ENCODE assay signal across 2 cellular contexts in the genomic region with DNA sequence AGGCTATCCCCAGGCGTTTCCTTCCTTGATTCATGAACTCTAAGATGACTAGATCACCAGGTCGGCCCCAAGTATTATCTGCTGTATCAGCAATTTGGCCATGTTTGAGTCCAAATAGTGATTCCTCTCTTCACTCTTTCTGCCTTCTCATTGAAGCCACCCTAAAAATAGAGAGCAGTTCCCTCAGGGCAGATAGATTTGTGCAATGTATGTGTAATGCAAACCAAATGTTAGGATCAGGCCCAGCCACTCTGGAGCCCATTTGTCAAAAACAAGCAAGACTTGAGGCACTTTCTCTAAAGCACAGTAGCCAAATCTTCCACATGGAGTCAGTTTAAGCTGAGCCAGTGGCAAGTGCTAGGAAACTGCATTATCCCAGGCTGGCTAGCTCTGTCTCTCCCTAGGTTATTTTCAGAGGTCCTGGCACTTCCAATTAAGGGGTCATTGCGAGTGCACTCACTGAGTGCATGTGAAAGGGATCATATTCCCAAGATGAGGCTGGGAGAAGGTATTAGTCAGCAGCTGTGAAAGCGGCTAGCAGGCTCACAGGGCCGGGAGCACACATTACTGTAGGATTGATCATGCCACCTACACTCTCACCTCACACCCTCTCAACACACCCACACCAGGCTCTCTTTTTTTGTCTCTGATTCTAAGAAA.
A peak's percentile ranks its signal among the peaks of the same experiment; 100 is the strongest.
TF ChIP-seq lines count a peak whose summit lies in the region.

No MANE protein-coding gene starts in this region.

TF ChIP-seq in HCT116, 20 proteins besides CTCF, POLR2A, EP300 and RAD21 (continued from another document):
- TF ChIP-seq CEBPB (IDR thresholded peaks at IDR 0.05; ENCODE audit: low read depth): 0 out of 2 replicates have a peak, but pooled peaks have one; percentile 10
- TF ChIP-seq, protein P1, sequence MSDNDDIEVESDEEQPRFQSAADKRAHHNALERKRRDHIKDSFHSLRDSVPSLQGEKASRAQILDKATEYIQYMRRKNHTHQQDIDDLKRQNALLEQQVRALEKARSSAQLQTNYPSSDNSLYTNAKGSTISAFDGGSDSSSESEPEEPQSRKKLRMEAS (IDR thresholded peaks at IDR 0.05): peak; percentile 66
- TF ChIP-seq EGR1 (IDR thresholded peaks at IDR 0.05; ENCODE audit: low read depth): peak; percentile 92
- peak; percentile 65 for TF ChIP-seq FOSL1 (IDR thresholded peaks at IDR 0.05; ENCODE audit: low read depth)
- TF ChIP-seq SIN3A (IDR thresholded peaks at IDR 0.05; ENCODE audit: low read depth): no peak
- TF ChIP-seq, protein P2, sequence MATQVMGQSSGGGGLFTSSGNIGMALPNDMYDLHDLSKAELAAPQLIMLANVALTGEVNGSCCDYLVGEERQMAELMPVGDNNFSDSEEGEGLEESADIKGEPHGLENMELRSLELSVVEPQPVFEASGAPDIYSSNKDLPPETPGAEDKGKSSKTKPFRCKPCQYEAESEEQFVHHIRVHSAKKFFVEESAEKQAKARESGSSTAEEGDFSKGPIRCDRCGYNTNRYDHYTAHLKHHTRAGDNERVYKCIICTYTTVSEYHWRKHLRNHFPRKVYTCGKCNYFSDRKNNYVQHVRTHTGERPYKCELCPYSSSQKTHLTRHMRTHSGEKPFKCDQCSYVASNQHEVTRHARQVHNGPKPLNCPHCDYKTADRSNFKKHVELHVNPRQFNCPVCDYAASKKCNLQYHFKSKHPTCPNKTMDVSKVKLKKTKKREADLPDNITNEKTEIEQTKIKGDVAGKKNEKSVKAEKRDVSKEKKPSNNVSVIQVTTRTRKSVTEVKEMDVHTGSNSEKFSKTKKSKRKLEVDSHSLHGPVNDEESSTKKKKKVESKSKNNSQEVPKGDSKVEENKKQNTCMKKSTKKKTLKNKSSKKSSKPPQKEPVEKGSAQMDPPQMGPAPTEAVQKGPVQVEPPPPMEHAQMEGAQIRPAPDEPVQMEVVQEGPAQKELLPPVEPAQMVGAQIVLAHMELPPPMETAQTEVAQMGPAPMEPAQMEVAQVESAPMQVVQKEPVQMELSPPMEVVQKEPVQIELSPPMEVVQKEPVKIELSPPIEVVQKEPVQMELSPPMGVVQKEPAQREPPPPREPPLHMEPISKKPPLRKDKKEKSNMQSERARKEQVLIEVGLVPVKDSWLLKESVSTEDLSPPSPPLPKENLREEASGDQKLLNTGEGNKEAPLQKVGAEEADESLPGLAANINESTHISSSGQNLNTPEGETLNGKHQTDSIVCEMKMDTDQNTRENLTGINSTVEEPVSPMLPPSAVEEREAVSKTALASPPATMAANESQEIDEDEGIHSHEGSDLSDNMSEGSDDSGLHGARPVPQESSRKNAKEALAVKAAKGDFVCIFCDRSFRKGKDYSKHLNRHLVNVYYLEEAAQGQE (IDR thresholded peaks at IDR 0.05; ENCODE audit: low read depth): no peak
- peak; percentile 74 for TF ChIP-seq SP1 (IDR thresholded peaks at IDR 0.05; ENCODE audit: low read depth)
- no peak for TF ChIP-seq ZFX (IDR thresholded peaks at IDR 0.05)
- TF ChIP-seq EZH2 (IDR thresholded peaks at IDR 0.05): no peak
- TF ChIP-seq POLR2AphosphoS5 (IDR thresholded peaks at IDR 0.05; ENCODE audit: low read depth, low read length): 0 out of 2 replicates have a peak, but pooled peaks have one; percentile 41
- no peak for TF ChIP-seq ZNF274 (IDR thresholded peaks at IDR 0.05; ENCODE audit: low read depth, low read length)
- peak; percentile 49 for TF ChIP-seq JUND (IDR thresholded peaks at IDR 0.05)
- no peak for TF ChIP-seq ELF1 (IDR thresholded peaks at IDR 0.05; ENCODE audit: borderline replicate concordance, low read depth)
- TF ChIP-seq SRF (IDR thresholded peaks at IDR 0.05; ENCODE audit: low read depth): 0 out of 2 replicates have a peak, but pooled peaks have one; percentile 61
- TF ChIP-seq, protein P3, sequence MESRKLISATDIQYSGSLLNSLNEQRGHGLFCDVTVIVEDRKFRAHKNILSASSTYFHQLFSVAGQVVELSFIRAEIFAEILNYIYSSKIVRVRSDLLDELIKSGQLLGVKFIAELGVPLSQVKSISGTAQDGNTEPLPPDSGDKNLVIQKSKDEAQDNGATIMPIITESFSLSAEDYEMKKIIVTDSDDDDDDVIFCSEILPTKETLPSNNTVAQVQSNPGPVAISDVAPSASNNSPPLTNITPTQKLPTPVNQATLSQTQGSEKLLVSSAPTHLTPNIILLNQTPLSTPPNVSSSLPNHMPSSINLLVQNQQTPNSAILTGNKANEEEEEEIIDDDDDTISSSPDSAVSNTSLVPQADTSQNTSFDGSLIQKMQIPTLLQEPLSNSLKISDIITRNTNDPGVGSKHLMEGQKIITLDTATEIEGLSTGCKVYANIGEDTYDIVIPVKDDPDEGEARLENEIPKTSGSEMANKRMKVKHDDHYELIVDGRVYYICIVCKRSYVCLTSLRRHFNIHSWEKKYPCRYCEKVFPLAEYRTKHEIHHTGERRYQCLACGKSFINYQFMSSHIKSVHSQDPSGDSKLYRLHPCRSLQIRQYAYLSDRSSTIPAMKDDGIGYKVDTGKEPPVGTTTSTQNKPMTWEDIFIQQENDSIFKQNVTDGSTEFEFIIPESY (IDR thresholded peaks at IDR 0.05; ENCODE audit: extremely low read depth, insufficient replicate concordance, low read length): peak; percentile 37
- TF ChIP-seq TCF7L2 (IDR thresholded peaks at IDR 0.05; ENCODE audit: borderline replicate concordance, extremely low read depth, insufficient read depth, insufficient read length): no peak

TF ChIP-seq in SK-N-SH, 30 proteins besides CTCF, POLR2A, EP300 and RAD21 (continued from another document):
- TF ChIP-seq, protein P4, sequence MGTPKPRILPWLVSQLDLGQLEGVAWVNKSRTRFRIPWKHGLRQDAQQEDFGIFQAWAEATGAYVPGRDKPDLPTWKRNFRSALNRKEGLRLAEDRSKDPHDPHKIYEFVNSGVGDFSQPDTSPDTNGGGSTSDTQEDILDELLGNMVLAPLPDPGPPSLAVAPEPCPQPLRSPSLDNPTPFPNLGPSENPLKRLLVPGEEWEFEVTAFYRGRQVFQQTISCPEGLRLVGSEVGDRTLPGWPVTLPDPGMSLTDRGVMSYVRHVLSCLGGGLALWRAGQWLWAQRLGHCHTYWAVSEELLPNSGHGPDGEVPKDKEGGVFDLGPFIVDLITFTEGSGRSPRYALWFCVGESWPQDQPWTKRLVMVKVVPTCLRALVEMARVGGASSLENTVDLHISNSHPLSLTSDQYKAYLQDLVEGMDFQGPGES (IDR thresholded peaks at IDR 0.05; ENCODE audit: low read depth, low read length): no peak
- TF ChIP-seq SIN3A (IDR thresholded peaks at IDR 0.05; ENCODE audit: borderline replicate concordance, low read depth, low read length) (no peak), GATA2 (CRISPR knock-in tag; IDR thresholded peaks at IDR 0.05) (peak; percentile 56; the same call in 1 of the 2 replicates), NFIC (IDR thresholded peaks at IDR 0.05; ENCODE audit: borderline replicate concordance) (peak; percentile 55; the same call in 1 of the 2 replicates), MXI1 (IDR thresholded peaks at IDR 0.05; ENCODE audit: low read depth, low read length) (peak; percentile 65), FOXJ3 (CRISPR knock-in tag; IDR thresholded peaks at IDR 0.05) (no peak), MEF2A (IDR thresholded peaks at IDR 0.05; ENCODE audit: borderline replicate concordance, low read depth) (peak; percentile 59; the same call in 1 of the 2 replicates), TCF12 (IDR thresholded peaks at IDR 0.05) (peak; percentile 80), FOXM1 (IDR thresholded peaks at IDR 0.05; ENCODE audit: low read depth) (no peak), RCOR1 (IDR thresholded peaks at IDR 0.05; ENCODE audit: low read length) (peak; percentile 68; the same call in 1 of the 2 replicates), GABPA (IDR thresholded peaks at IDR 0.05; ENCODE audit: low read depth) (no peak), TAF1 (IDR thresholded peaks at IDR 0.05; ENCODE audit: borderline replicate concordance, low read depth, low read length) (no peak; the same call in 1 of the 2 replicates), YY1 (IDR thresholded peaks at IDR 0.05; ENCODE audit: low read depth) (no peak), FOSL2 (IDR thresholded peaks at IDR 0.05; ENCODE audit: borderline replicate concordance, low read depth) (peak; percentile 65), JUND (IDR thresholded peaks at IDR 0.05) (peak; percentile 75), CHD2 (IDR thresholded peaks at IDR 0.05; ENCODE audit: low read length, partially characterized antibody) (peak; percentile 45)
- TF ChIP-seq, protein P2 (IDR thresholded peaks at IDR 0.05; ENCODE audit: low read depth, low read length): 0 out of 2 replicates have a peak, but pooled peaks have one; percentile 15
- TF ChIP-seq, protein P1 (IDR thresholded peaks at IDR 0.05; ENCODE audit: low read depth): no peak; the same call in none of the 2 replicates
- TF ChIP-seq, protein P5, sequence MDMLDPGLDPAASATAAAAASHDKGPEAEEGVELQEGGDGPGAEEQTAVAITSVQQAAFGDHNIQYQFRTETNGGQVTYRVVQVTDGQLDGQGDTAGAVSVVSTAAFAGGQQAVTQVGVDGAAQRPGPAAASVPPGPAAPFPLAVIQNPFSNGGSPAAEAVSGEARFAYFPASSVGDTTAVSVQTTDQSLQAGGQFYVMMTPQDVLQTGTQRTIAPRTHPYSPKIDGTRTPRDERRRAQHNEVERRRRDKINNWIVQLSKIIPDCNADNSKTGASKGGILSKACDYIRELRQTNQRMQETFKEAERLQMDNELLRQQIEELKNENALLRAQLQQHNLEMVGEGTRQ (IDR thresholded peaks at IDR 0.05; ENCODE audit: borderline replicate concordance, low read depth, low read length): no peak
- TF ChIP-seq, protein P6, sequence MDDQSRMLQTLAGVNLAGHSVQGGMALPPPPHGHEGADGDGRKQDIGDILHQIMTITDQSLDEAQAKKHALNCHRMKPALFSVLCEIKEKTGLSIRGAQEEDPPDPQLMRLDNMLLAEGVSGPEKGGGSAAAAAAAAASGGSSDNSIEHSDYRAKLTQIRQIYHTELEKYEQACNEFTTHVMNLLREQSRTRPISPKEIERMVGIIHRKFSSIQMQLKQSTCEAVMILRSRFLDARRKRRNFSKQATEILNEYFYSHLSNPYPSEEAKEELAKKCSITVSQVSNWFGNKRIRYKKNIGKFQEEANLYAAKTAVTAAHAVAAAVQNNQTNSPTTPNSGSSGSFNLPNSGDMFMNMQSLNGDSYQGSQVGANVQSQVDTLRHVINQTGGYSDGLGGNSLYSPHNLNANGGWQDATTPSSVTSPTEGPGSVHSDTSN (IDR thresholded peaks at IDR 0.05): peak; percentile 92
TF ChIP-seq in SK-N-SH: peak in this region for 12.
